ENCODE assay signal across 8 cellular contexts in the genomic region with DNA sequence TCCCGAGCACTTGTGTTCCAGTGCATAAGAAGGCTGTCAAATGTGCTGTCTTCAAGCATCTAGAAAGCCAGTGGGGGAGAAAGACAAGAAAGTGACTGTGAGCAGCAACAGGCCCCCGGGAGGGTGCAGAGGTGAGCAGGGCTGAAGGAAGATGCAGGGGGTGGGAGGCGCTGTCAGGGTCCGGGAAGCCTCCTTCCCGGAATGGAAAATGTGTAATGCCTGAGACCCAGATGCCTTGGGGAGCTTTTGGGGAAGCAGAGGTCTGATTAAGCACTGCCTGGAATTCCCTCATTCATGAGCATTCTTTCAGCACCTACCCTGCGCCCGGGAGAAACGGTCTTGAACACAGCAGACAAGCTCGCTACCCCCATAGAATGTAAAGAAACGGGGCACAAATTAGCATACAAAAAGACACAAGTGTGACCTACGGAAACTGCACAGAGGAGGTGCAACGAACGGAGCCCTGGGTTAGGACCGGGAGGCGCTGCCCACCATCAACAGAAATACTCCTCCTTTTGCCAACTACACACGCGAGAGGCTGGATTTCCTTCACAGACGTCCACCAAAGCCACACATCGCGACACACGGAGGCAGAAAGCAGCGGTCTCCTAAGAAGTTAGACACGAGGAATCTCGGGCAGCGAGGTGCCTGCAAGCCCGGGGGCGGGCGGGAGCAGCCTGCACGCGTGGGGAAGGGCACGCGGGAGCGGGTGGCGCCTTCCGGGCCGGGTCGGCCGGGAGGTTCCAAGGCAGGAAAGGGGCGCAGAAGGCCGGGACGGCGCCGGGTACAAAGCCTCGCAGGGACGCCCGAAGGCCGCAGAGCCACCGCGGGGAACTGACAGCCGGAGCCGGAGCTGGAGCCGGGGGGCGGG. TPM values are rescaled to one million over a fixed set of nuclear protein-coding genes. Genes with fewer than 3 reads are reported as not detected.
DNase-seq lines count a peak whose midpoint lies in the region; ATAC-seq and TF ChIP-seq lines count a peak whose summit lies in the region.

No MANE protein-coding gene starts in this region.

- no peak overlapping the region for H3K27ac ChIP-seq in OCI-LY3 (ENCODE audit: low read length)
- peak overlapping the region; percentile 26 for H3K27ac ChIP-seq in angular gyrus (ENCODE audit: low read depth, low read length)
- H3K27ac ChIP-seq in sigmoid colon: peak overlapping the region; percentile 90 to 96 (median 94)

- H3K9me3 ChIP-seq in OCI-LY3 (ENCODE audit: insufficient read depth, low read length) (no peaks in the 10 kb centered on the region), sigmoid colon (no peaks in the 10 kb centered on the region)

- peak overlapping the region; percentile 60 for H3K9ac ChIP-seq in OCI-LY3 (ENCODE audit: low read length)

- TF ChIP-seq POLR2A in sigmoid colon (IDR thresholded peaks at IDR 0.05): no peak

- intact Hi-C loops in sigmoid colon (cut with DNase I): loop anchor here (5.0 kb wide), 1 partner anchor 206 kb away; the partner anchor contains the start of gene RPL22

- peak overlapping the region; percentile 90 for H3K4me2 ChIP-seq in OCI-LY3 (ENCODE audit: low read length)

- H3K4me1 ChIP-seq in OCI-LY3 (ENCODE audit: low read length): peaks cover 19% of the 10 kb centered on the region
- peaks cover 0 to 24% (median 21%) of the 10 kb centered on the region in 4 donors for H3K4me1 ChIP-seq in sigmoid colon

- ATAC-seq in GM18511 (IDR thresholded peaks at IDR 0.05; ENCODE audit: unreplicated experiment): no peak

- peaks cover 20% of the 10 kb centered on the region for H3K79me2 ChIP-seq in OCI-LY3 (ENCODE audit: low read length)

- DNase-seq in hepatic stellate cell (ENCODE audit: low spot score): peak; percentile 72
- DNase-seq in sigmoid colon: no peak
- DNase-seq in superior temporal gyrus (ENCODE audit: extremely low spot score): no peak
- DNase-seq in SIG-M5 (lab: John Stamatoyannopoulos, UW): no peak

- H2AFZ ChIP-seq in OCI-LY3 (ENCODE audit: low read depth, low read length): no peak overlapping the region

- no peak for TF ChIP-seq EP300 in sigmoid colon (IDR thresholded peaks at IDR 0.05)

- 12% methylated on average over 53 of the region's 53 CpGs for WGBS in sigmoid colon, 2 donors

- H3K4me3 ChIP-seq in GM08714 (ENCODE audit: low read length): peak overlapping the region; percentile 82
- peak overlapping the region; percentile 93 for H3K4me3 ChIP-seq in OCI-LY3 (ENCODE audit: low read length)
- peak overlapping the region; percentile 51 to 91 (median 88) for H3K4me3 ChIP-seq in sigmoid colon

- H3K27me3 ChIP-seq in OCI-LY3 (ENCODE audit: low read depth, low read length) (no peaks in the 10 kb centered on the region), sigmoid colon (no peaks in the 10 kb centered on the region)

- peaks cover 6% of the 10 kb centered on the region; the same call in 1 of the 2 replicates for H4K20me1 ChIP-seq in OCI-LY3 (ENCODE audit: insufficient read depth, low read length)

- TF ChIP-seq CTCF in OCI-LY3 (IDR thresholded peaks at IDR 0.05; ENCODE audit: low read depth, low read length) (no peak), sigmoid colon (IDR thresholded peaks at IDR 0.05) (no peak)

- H3K36me3 ChIP-seq in OCI-LY3 (replicated peaks; ENCODE audit: low read depth, low read length): no peaks in the 10 kb centered on the region
- H3K36me3 ChIP-seq in sigmoid colon: no peaks in the 10 kb centered on the region

RNA-seq across cellular contexts. Expression of gene NPHP4, which starts 1.1 kb away (rescaled TPM):
- 10 to 100 TPM in 2 of 4 donors, 1 to 10 TPM in 2; 4.9 to 12.2 (median 8.8) TPM for total RNA-seq in sigmoid colon
- polyA plus RNA-seq in sigmoid colon: 1 to 10 TPM in 2 of 3 donors, under 1 TPM in 1; 0.60 to 6.3 (median 1.2) TPM

RNA-seq across cellular contexts. Expression of gene KCNAB2, which starts 54.5 kb away (rescaled TPM):
- 1 to 10 TPM; 6.8 to 9.0 (median 7.7) TPM for total RNA-seq in sigmoid colon
- polyA plus RNA-seq in sigmoid colon: 10 to 100 TPM in 1 of 3 donors, 1 to 10 TPM in 2; 3.0 to 23.5 (median 4.9) TPM
